In genomic region chr18:22483407-22483806, GRCh38 we compare ENCODE assay signal across 8 cellular contexts.
"Had no signal": no experiment of that assay in that cellular context is flagged by ENCODE, and none has a peak within 500 bp of the region (broad histone marks: within the 10 kb centered on the region; RNA-seq: fewer than 3 reads in every experiment).

No MANE protein-coding gene starts in this region.

- DNase-seq: H9, HCEC 1CT, IMR-90, KBM-7 had no signal

- ATAC-seq: GM23338 had no signal

- FAIRE-seq: H1, H54, HTR-8/SVneo had no signal

- H3K4me2 ChIP-seq: GM23338 had no signal

- H3K4me3 ChIP-seq: GM23338 had no signal

- H2AFZ ChIP-seq: GM23338 had no signal
